Comparison of ENCODE assay signal across 16 cellular contexts in the genomic region with DNA sequence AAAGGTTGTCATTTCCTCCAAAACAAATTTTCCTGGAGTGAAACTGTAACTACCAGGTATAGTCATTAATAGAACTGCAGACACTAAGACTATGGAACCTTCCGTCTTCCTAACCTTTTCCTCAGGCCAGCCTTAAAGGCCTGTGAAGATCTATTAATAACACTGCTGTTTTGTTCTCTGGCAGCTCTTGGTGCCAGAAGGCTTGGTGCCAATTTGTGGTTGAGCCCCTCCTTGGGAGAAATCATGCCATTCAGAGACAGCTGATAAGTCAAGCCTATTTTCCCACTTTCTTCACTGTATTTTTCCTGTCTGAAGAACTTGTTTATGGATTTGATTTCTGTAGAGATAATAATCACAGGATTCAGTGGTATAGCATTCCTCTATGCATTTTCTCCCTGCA.
DNase-seq lines count a peak whose midpoint lies in the region; ATAC-seq, FAIRE-seq and TF ChIP-seq lines count a peak whose summit lies in the region.
"Had no signal": no experiment of that assay in that cellular context is flagged by ENCODE, and none has a peak within 500 bp of the region (broad histone marks: within the 10 kb centered on the region; RNA-seq: fewer than 3 reads in every experiment).

No MANE protein-coding gene starts in this region.

- H4K20me1 ChIP-seq in astrocyte (ENCODE audit: insufficient read depth, low read length): no peaks in the 10 kb centered on the region

- H3K9me3 ChIP-seq in right cardiac atrium (ENCODE audit: control insufficient read depth, low read length): no peaks in the 10 kb centered on the region
- H3K9me3 ChIP-seq in astrocyte (ENCODE audit: insufficient read depth, low read depth, low read length): no peaks in the 10 kb centered on the region
- H3K9me3 ChIP-seq: heart left ventricle, upper lobe of left lung had no signal

- WGBS in right cardiac atrium: 39% methylated on average over 1 of the region's 1 CpG

- no peaks in the 10 kb centered on the region for H3K4me1 Mint-ChIP-seq in astrocyte (ENCODE audit: low read depth, unreplicated experiment)
- H3K4me1 Mint-ChIP-seq: activated naive CD8-positive, alpha-beta T cell treated with anti-CD3 and anti-CD28 coated beads, Interleukin-2, amount 10 ng/mL, durations not matched to agents 7 days and 5 days; IgD-negative memory B cell had no signal

- H3K4me3 Mint-ChIP-seq in astrocyte (ENCODE audit: unreplicated experiment): no peak overlapping the region
- H3K4me3 Mint-ChIP-seq: activated naive CD8-positive, alpha-beta T cell treated with anti-CD3 and anti-CD28 coated beads, Interleukin-2, amount 10 ng/mL, durations not matched to agents 7 days and 5 days; activated T-cell treated with anti-CD3 and anti-CD28 coated beads, Interleukin-2, amount 50 U/mL, for 24 hours; IgD-negative memory B cell had no signal

- no peaks in the 10 kb centered on the region for H3K9me3 Mint-ChIP-seq in astrocyte (ENCODE audit: unreplicated experiment)
- H3K9me3 Mint-ChIP-seq: activated naive CD8-positive, alpha-beta T cell treated with anti-CD3 and anti-CD28 coated beads, Interleukin-2, amount 10 ng/mL, durations not matched to agents 7 days and 5 days had no signal

- H3K27ac ChIP-seq in right cardiac atrium (ENCODE audit: low read length): no peak overlapping the region
- no peak overlapping the region for H3K27ac ChIP-seq in astrocyte (ENCODE audit: low read depth, low read length)
- H3K27ac ChIP-seq: heart left ventricle, upper lobe of left lung had no signal

- TF ChIP-seq CTCF in astrocyte (IDR thresholded peaks at IDR 0.05; ENCODE audit: insufficient read depth, low read depth, low read length): no peak

- H3K36me3 Mint-ChIP-seq in astrocyte (ENCODE audit: low read depth, unreplicated experiment): no peaks in the 10 kb centered on the region
- H3K36me3 Mint-ChIP-seq: activated naive CD8-positive, alpha-beta T cell treated with anti-CD3 and anti-CD28 coated beads, Interleukin-2, amount 10 ng/mL, durations not matched to agents 7 days and 5 days; IgD-negative memory B cell had no signal

- no peaks in the 10 kb centered on the region for H3K27me3 ChIP-seq in right cardiac atrium (ENCODE audit: control insufficient read depth, insufficient read depth)
- no peaks in the 10 kb centered on the region for H3K27me3 ChIP-seq in astrocyte (ENCODE audit: insufficient read depth, low read length)
- H3K27me3 ChIP-seq: heart left ventricle, upper lobe of left lung had no signal

- H2AFZ ChIP-seq in astrocyte (ENCODE audit: low read depth, low read length): no peak overlapping the region

- no peak overlapping the region for H3K4me3 ChIP-seq in right cardiac atrium (ENCODE audit: low read length)
- H3K4me3 ChIP-seq in astrocyte (ENCODE audit: insufficient read depth, low read depth, low read length): no peak overlapping the region
- H3K4me3 ChIP-seq: heart left ventricle, upper lobe of left lung had no signal

- H3K79me2 ChIP-seq in astrocyte (ENCODE audit: insufficient read depth, low read length): no peaks in the 10 kb centered on the region

- no peak for FAIRE-seq in astrocyte (lab: Jason Lieb, UNC)
- FAIRE-seq: TTC549 had no signal

- no peak overlapping the region for H3K27ac Mint-ChIP-seq in astrocyte (ENCODE audit: unreplicated experiment)
- H3K27ac Mint-ChIP-seq: activated naive CD8-positive, alpha-beta T cell treated with anti-CD3 and anti-CD28 coated beads, Interleukin-2, amount 10 ng/mL, durations not matched to agents 7 days and 5 days; activated T-cell treated with anti-CD3 and anti-CD28 coated beads, Interleukin-2, amount 50 U/mL, for 24 hours had no signal

- H3K4me1 ChIP-seq in right cardiac atrium (ENCODE audit: control insufficient read depth, insufficient read depth, low read length) (no peaks in the 10 kb centered on the region), astrocyte (ENCODE audit: insufficient read depth, low read length) (no peaks in the 10 kb centered on the region)
- H3K4me1 ChIP-seq: heart left ventricle, upper lobe of left lung had no signal

- H3K36me3 ChIP-seq in astrocyte (ENCODE audit: insufficient read depth, low read length): no peaks in the 10 kb centered on the region
- H3K36me3 ChIP-seq: heart left ventricle, upper lobe of left lung had no signal

- ATAC-seq in right cardiac atrium (peak in 1 of 2 donors; percentile 18), Right ventricle myocardium inferior (no peak)

- no peak overlapping the region for H3K9ac ChIP-seq in astrocyte (ENCODE audit: low read length)

- DNase-seq in right cardiac atrium (peak in 2 of 3 donors; percentile 26 to 48), Right ventricle myocardium inferior (ENCODE audit: missing footprints) (no peak), astrocyte (ENCODE audit: low read depth) (peak; percentile 41), kidney glomerular epithelial cell (lab: John Stamatoyannopoulos, UW) (peak; percentile 22), anterior cingulate cortex (lab: John Stamatoyannopoulos, UW) (no peak), NCI-H1048 (lab: John Stamatoyannopoulos, UW) (no peak), NCI-H1694 (lab: John Stamatoyannopoulos, UW) (no peak), germinal center (ENCODE audit: low spot score) (no peak)
- DNase-seq: activated naive CD8-positive, alpha-beta T cell treated with anti-CD3 and anti-CD28 coated beads, Interleukin-2, amount 10 ng/mL, durations not matched to agents 7 days and 5 days; activated T-cell treated with anti-CD3 and anti-CD28 coated beads, Interleukin-2, amount 50 U/mL, for 24 hours; islet precursor cell; occipital lobe had no signal

- intact Hi-C loops in right cardiac atrium (cut with DNase I) (no loop called here), Right ventricle myocardium inferior (cut with DNase I) (loop anchor here (5.0 kb wide), 2 partner anchors 522 to 1257 kb away; no protein-coding TSS in a partner anchor)

- H3K27me3 Mint-ChIP-seq in astrocyte (ENCODE audit: low read depth, unreplicated experiment): no peaks in the 10 kb centered on the region
- H3K27me3 Mint-ChIP-seq: activated naive CD8-positive, alpha-beta T cell treated with anti-CD3 and anti-CD28 coated beads, Interleukin-2, amount 10 ng/mL, durations not matched to agents 7 days and 5 days; activated T-cell treated with anti-CD3 and anti-CD28 coated beads, Interleukin-2, amount 50 U/mL, for 24 hours; IgD-negative memory B cell had no signal

- H3K4me2 ChIP-seq in astrocyte (ENCODE audit: low read length): no peak overlapping the region

Comparison
In these comparisons a context has a peak if more than half of its experiments do, and no peak if none do; other contexts are left out.
1. DNase-seq: peak in right cardiac atrium (2 of 3), astrocyte (single experiment) and kidney glomerular epithelial cell (single experiment); none in Right ventricle myocardium inferior (single experiment), anterior cingulate cortex (0 of 58), NCI-H1048 (single experiment), NCI-H1694 (single experiment) and germinal center (single experiment).